8 cellular contexts compared by ENCODE assay signal in genomic region chr6:155627722-155628212, GRCh38.
DNase-seq lines count a peak whose midpoint lies in the region; ATAC-seq and TF ChIP-seq lines count a peak whose summit lies in the region.
"Not testable (repeated sequence)": the region's sequence is repeated elsewhere in the genome, so short reads cannot be mapped to it uniquely, and the experiment has no call there.

No MANE protein-coding gene starts in this region.

- POLR2A ChIA-PET in WTC11 (lab: Charles Lee); activated CD4-positive, alpha-beta memory T cell treated with anti-CD3 and anti-CD28 coated beads, Interleukin-2, amount 10 ng/mL, durations not matched to agents 7 days and 5 days (lab: Charles Lee): not testable (repeated sequence)

- H3K36me3 Mint-ChIP-seq in GM23338 (ENCODE audit: low read depth); WTC11; activated CD4-positive, alpha-beta memory T cell treated with anti-CD3 and anti-CD28 coated beads, Interleukin-2, amount 10 ng/mL, durations not matched to agents 7 days and 5 days (ENCODE audit: low read depth); activated naive CD4-positive, alpha-beta T cell treated with anti-CD3 and anti-CD28 coated beads for 36 hours (ENCODE audit: low read depth); activated naive CD8-positive, alpha-beta T cell treated with anti-CD3 and anti-CD28 coated beads, Interleukin-2, amount 50 U/mL, for 24 hours (ENCODE audit: low read depth); memory B cell; stimulated activated naive B cell treated with anti-CD40 and anti-IgM and Interleukin-4, amounts not matched to agents 10 μg/mL and 1 μg/mL and 100 μg/mL, for 72 hours: not testable (repeated sequence)
- peaks cover 3 to 12% of the 10 kb centered on the region in 2 donors for H3K36me3 Mint-ChIP-seq in activated T-cell treated with anti-CD3 and anti-CD28 coated beads, Interleukin-2, amount 50 U/mL, for 72 hours (ENCODE audit: insufficient read depth in 2 of 2)

- H3K9me3 Mint-ChIP-seq in GM23338; WTC11; activated CD4-positive, alpha-beta memory T cell treated with anti-CD3 and anti-CD28 coated beads, Interleukin-2, amount 10 ng/mL, durations not matched to agents 7 days and 5 days; activated naive CD4-positive, alpha-beta T cell treated with anti-CD3 and anti-CD28 coated beads for 36 hours; activated naive CD8-positive, alpha-beta T cell treated with anti-CD3 and anti-CD28 coated beads, Interleukin-2, amount 50 U/mL, for 24 hours; memory B cell: not testable (repeated sequence)
- H3K9me3 Mint-ChIP-seq in activated T-cell treated with anti-CD3 and anti-CD28 coated beads, Interleukin-2, amount 50 U/mL, for 72 hours, result peaks cover 1 to 13% of the 10 kb centered on the region in 2 donors
- peaks cover 9 to 14% of the 10 kb centered on the region in 2 donors for H3K9me3 Mint-ChIP-seq in stimulated activated naive B cell treated with anti-CD40 and anti-IgM and Interleukin-4, amounts not matched to agents 10 μg/mL and 1 μg/mL and 100 μg/mL, for 72 hours

- H3K4me1 Mint-ChIP-seq in GM23338 (peaks cover 19% of the 10 kb centered on the region), WTC11 (peaks cover 28% of the 10 kb centered on the region), memory B cell (peaks cover 13% of the 10 kb centered on the region)
- peaks cover 13% of the 10 kb centered on the region for H3K4me1 Mint-ChIP-seq in activated CD4-positive, alpha-beta memory T cell treated with anti-CD3 and anti-CD28 coated beads, Interleukin-2, amount 10 ng/mL, durations not matched to agents 7 days and 5 days
- H3K4me1 Mint-ChIP-seq in activated T-cell treated with anti-CD3 and anti-CD28 coated beads, Interleukin-2, amount 50 U/mL, for 72 hours (ENCODE audit: low read depth), result peaks cover 31% of the 10 kb centered on the region
- peaks cover 14% of the 10 kb centered on the region for H3K4me1 Mint-ChIP-seq in activated naive CD4-positive, alpha-beta T cell treated with anti-CD3 and anti-CD28 coated beads for 36 hours (ENCODE audit: low read depth)
- H3K4me1 Mint-ChIP-seq in activated naive CD8-positive, alpha-beta T cell treated with anti-CD3 and anti-CD28 coated beads, Interleukin-2, amount 50 U/mL, for 24 hours; stimulated activated naive B cell treated with anti-CD40 and anti-IgM and Interleukin-4, amounts not matched to agents 10 μg/mL and 1 μg/mL and 100 μg/mL, for 72 hours: not testable (repeated sequence)

- H3K27ac Mint-ChIP-seq in GM23338, result not testable (repeated sequence)
- H3K27ac Mint-ChIP-seq in WTC11, result peak overlapping the region; percentile 81; the same call in 1 of the 2 replicates
- H3K27ac Mint-ChIP-seq in activated CD4-positive, alpha-beta memory T cell treated with anti-CD3 and anti-CD28 coated beads, Interleukin-2, amount 10 ng/mL, durations not matched to agents 7 days and 5 days, result peak overlapping the region; percentile 77
- H3K27ac Mint-ChIP-seq in activated T-cell treated with anti-CD3 and anti-CD28 coated beads, Interleukin-2, amount 50 U/mL, for 72 hours, result peak overlapping the region; percentile 96
- peak overlapping the region; percentile 88 for H3K27ac Mint-ChIP-seq in activated naive CD4-positive, alpha-beta T cell treated with anti-CD3 and anti-CD28 coated beads for 36 hours
- peak overlapping the region; percentile 30 for H3K27ac Mint-ChIP-seq in activated naive CD8-positive, alpha-beta T cell treated with anti-CD3 and anti-CD28 coated beads, Interleukin-2, amount 50 U/mL, for 24 hours
- peak overlapping the region; percentile 83 for H3K27ac Mint-ChIP-seq in memory B cell
- H3K27ac Mint-ChIP-seq in stimulated activated naive B cell treated with anti-CD40 and anti-IgM and Interleukin-4, amounts not matched to agents 10 μg/mL and 1 μg/mL and 100 μg/mL, for 72 hours, result peak overlapping the region; percentile 28

- H3K4me3 ChIP-seq in GM23338, result not testable (repeated sequence)

- H3K27me3 Mint-ChIP-seq in GM23338 (ENCODE audit: insufficient read depth, low read depth, poor library complexity); WTC11 (ENCODE audit: low read depth); activated CD4-positive, alpha-beta memory T cell treated with anti-CD3 and anti-CD28 coated beads, Interleukin-2, amount 10 ng/mL, durations not matched to agents 7 days and 5 days; activated T-cell treated with anti-CD3 and anti-CD28 coated beads, Interleukin-2, amount 50 U/mL, for 72 hours (ENCODE audit: low read depth); activated naive CD4-positive, alpha-beta T cell treated with anti-CD3 and anti-CD28 coated beads for 36 hours (ENCODE audit: low read depth); activated naive CD8-positive, alpha-beta T cell treated with anti-CD3 and anti-CD28 coated beads, Interleukin-2, amount 50 U/mL, for 24 hours; memory B cell; stimulated activated naive B cell treated with anti-CD40 and anti-IgM and Interleukin-4, amounts not matched to agents 10 μg/mL and 1 μg/mL and 100 μg/mL, for 72 hours: not testable (repeated sequence)

- H3F3A ChIP-seq in GM23338 (replicated peaks; ENCODE audit: low read depth), result not testable (repeated sequence)

- peak overlapping the region; percentile 86; the same call in 1 of the 2 replicates for H2AFZ ChIP-seq in GM23338

- intact Hi-C loops in activated naive CD4-positive, alpha-beta T cell treated with anti-CD3 and anti-CD28 coated beads for 36 hours (cut with micrococcal nuclease), result not testable (repeated sequence)

- not testable (repeated sequence) for H3K4me3 Mint-ChIP-seq in GM23338; WTC11; activated naive CD4-positive, alpha-beta T cell treated with anti-CD3 and anti-CD28 coated beads for 36 hours; activated naive CD8-positive, alpha-beta T cell treated with anti-CD3 and anti-CD28 coated beads, Interleukin-2, amount 50 U/mL, for 24 hours; memory B cell; stimulated activated naive B cell treated with anti-CD40 and anti-IgM and Interleukin-4, amounts not matched to agents 10 μg/mL and 1 μg/mL and 100 μg/mL, for 72 hours
- peak overlapping the region; percentile 14 for H3K4me3 Mint-ChIP-seq in activated CD4-positive, alpha-beta memory T cell treated with anti-CD3 and anti-CD28 coated beads, Interleukin-2, amount 10 ng/mL, durations not matched to agents 7 days and 5 days
- H3K4me3 Mint-ChIP-seq in activated T-cell treated with anti-CD3 and anti-CD28 coated beads, Interleukin-2, amount 50 U/mL, for 72 hours, result peak overlapping the region; percentile 70 to 71

- not testable (repeated sequence) for H3K27ac ChIP-seq in GM23338 (ENCODE audit: low read depth)

- peaks cover 20% of the 10 kb centered on the region for H3K4me1 ChIP-seq in GM23338 (ENCODE audit: insufficient read depth)

- TF ChIP-seq CTCF in GM23338 (conservative IDR thresholded peaks at IDR 0.05; ENCODE audit: low read depth in 2 of 2); WTC11 (IDR thresholded peaks at IDR 0.05): not testable (repeated sequence)

- not testable (repeated sequence) for H3K79me2 ChIP-seq in GM23338 (replicated peaks; ENCODE audit: insufficient read depth)

- H3K27me3 ChIP-seq in GM23338 (ENCODE audit: insufficient read depth), result not testable (repeated sequence)

- H3K9me2 ChIP-seq in GM23338 (ENCODE audit: insufficient read depth), result not testable (repeated sequence)

- not testable (repeated sequence) for DNase-seq in GM23338 (ENCODE audit: low spot score); WTC11 (ENCODE audit: low spot score); activated CD4-positive, alpha-beta memory T cell treated with anti-CD3 and anti-CD28 coated beads, Interleukin-2, amount 10 ng/mL, durations not matched to agents 7 days and 5 days; activated T-cell treated with anti-CD3 and anti-CD28 coated beads, Interleukin-2, amount 50 U/mL, for 72 hours; activated naive CD4-positive, alpha-beta T cell treated with anti-CD3 and anti-CD28 coated beads for 36 hours; activated naive CD8-positive, alpha-beta T cell treated with anti-CD3 and anti-CD28 coated beads, Interleukin-2, amount 50 U/mL, for 24 hours; memory B cell (ENCODE audit: low spot score in 2 of 2); stimulated activated naive B cell treated with anti-CD40 and anti-IgM and Interleukin-4, amounts not matched to agents 10 μg/mL and 1 μg/mL and 100 μg/mL, for 72 hours

- H3K4me2 ChIP-seq in GM23338, result not testable (repeated sequence)

- ATAC-seq in GM23338; WTC11; activated T-cell treated with anti-CD3 and anti-CD28 coated beads, Interleukin-2, amount 50 U/mL, for 72 hours (replicated peaks in 1 of 2); activated naive CD8-positive, alpha-beta T cell treated with anti-CD3 and anti-CD28 coated beads, Interleukin-2, amount 50 U/mL, for 24 hours; memory B cell (ENCODE audit: low read depth); stimulated activated naive B cell treated with anti-CD40 and anti-IgM and Interleukin-4, amounts not matched to agents 10 μg/mL and 1 μg/mL and 100 μg/mL, for 72 hours (replicated peaks): not testable (repeated sequence)

- H3K36me3 ChIP-seq in GM23338 (ENCODE audit: insufficient read depth), result not testable (repeated sequence)

- CTCF ChIA-PET in WTC11 (lab: Charles Lee); activated CD4-positive, alpha-beta memory T cell treated with anti-CD3 and anti-CD28 coated beads, Interleukin-2, amount 10 ng/mL, durations not matched to agents 7 days and 5 days (lab: Charles Lee); activated naive CD4-positive, alpha-beta T cell treated with anti-CD3 and anti-CD28 coated beads for 36 hours (lab: Charles Lee): not testable (repeated sequence)

- not testable (repeated sequence) for H4K20me1 ChIP-seq in GM23338 (replicated peaks; ENCODE audit: insufficient read depth)
